Comparison of ENCODE assay signal across 9 cellular contexts in the genomic region with DNA sequence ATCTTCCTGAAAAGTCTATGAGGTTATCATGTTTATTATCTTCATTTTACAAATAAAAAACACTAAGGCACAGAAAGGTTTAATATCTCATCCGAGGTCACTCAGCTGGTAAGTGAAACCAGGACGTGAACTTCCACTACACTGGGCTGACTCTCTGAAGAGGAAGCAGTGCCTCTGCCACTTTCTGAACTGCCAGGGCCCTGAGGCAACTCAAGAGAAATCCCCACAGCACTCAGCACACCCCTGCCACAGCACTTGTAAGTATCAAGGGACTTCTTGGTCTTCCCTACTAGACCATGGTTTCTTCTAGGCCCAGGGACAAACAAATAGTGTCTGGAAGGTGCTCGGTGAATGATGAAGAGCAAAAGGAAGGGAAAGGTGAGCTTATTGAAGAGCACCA. TPM values are rescaled to one million over a fixed set of nuclear protein-coding genes. Genes with fewer than 3 reads are reported as not detected.
A peak's percentile ranks its signal among the peaks of the same experiment; 100 is the strongest.
DNase-seq lines count a peak whose midpoint lies in the region; ATAC-seq and TF ChIP-seq lines count a peak whose summit lies in the region.
"Had no signal": no experiment of that assay in that cellular context is flagged by ENCODE, and none has a peak within 500 bp of the region (broad histone marks: within the 10 kb centered on the region; RNA-seq: fewer than 3 reads in every experiment).

No MANE protein-coding gene starts in this region.

- no peak for DNase-seq in activated naive CD8-positive, alpha-beta T cell treated with anti-CD3 and anti-CD28 coated beads for 36 hours
- DNase-seq in osteocyte (ENCODE audit: extremely low spot score, unreplicated experiment) = no peak
- no peak for DNase-seq in AG08396 (ENCODE audit: low spot score)
- DNase-seq in G401 (ENCODE audit: low spot score) = no peak
- no peak for DNase-seq in activated CD4-positive, alpha-beta memory T cell treated with anti-CD3 and anti-CD28 coated beads for 36 hours

- peak overlapping the region; percentile 44 for H3K27ac Mint-ChIP-seq in activated naive CD8-positive, alpha-beta T cell treated with anti-CD3 and anti-CD28 coated beads for 36 hours
- peak overlapping the region; percentile 90 for H3K27ac Mint-ChIP-seq in osteocyte (ENCODE audit: unreplicated experiment)
- H3K27ac Mint-ChIP-seq in activated CD4-positive, alpha-beta memory T cell treated with anti-CD3 and anti-CD28 coated beads for 36 hours = no peak overlapping the region
- H3K27ac Mint-ChIP-seq: activated naive CD4-positive, alpha-beta T cell treated with anti-CD3 and anti-CD28 coated beads, Interleukin-2, amount 50 U/mL, for 24 hours had no signal

- no peaks in the 10 kb centered on the region for H3K36me3 Mint-ChIP-seq in activated naive CD8-positive, alpha-beta T cell treated with anti-CD3 and anti-CD28 coated beads for 36 hours
- H3K36me3 Mint-ChIP-seq in osteocyte (ENCODE audit: unreplicated experiment) = peaks cover 24% of the 10 kb centered on the region
- H3K36me3 Mint-ChIP-seq in activated CD4-positive, alpha-beta memory T cell treated with anti-CD3 and anti-CD28 coated beads for 36 hours = no peaks in the 10 kb centered on the region
- H3K36me3 Mint-ChIP-seq: activated naive CD4-positive, alpha-beta T cell treated with anti-CD3 and anti-CD28 coated beads, Interleukin-2, amount 50 U/mL, for 24 hours had no signal

- peaks cover 4% of the 10 kb centered on the region for H3K27me3 Mint-ChIP-seq in activated naive CD8-positive, alpha-beta T cell treated with anti-CD3 and anti-CD28 coated beads for 36 hours
- H3K27me3 Mint-ChIP-seq in osteocyte (ENCODE audit: unreplicated experiment) = no peaks in the 10 kb centered on the region
- H3K27me3 Mint-ChIP-seq in activated CD4-positive, alpha-beta memory T cell treated with anti-CD3 and anti-CD28 coated beads for 36 hours = no peaks in the 10 kb centered on the region
- H3K27me3 Mint-ChIP-seq: activated naive CD4-positive, alpha-beta T cell treated with anti-CD3 and anti-CD28 coated beads, Interleukin-2, amount 50 U/mL, for 24 hours had no signal

- CTCF ChIA-PET in activated CD4-positive, alpha-beta memory T cell treated with anti-CD3 and anti-CD28 coated beads for 36 hours (lab: Charles Lee) = no interaction called here

- TF ChIP-seq CTCF in osteocyte (IDR thresholded peaks at IDR 0.05) = no peak

- intact Hi-C loops in activated CD4-positive, alpha-beta memory T cell treated with anti-CD3 and anti-CD28 coated beads for 36 hours (cut with micrococcal nuclease) = no loop called here

- no peaks in the 10 kb centered on the region for H3K9me3 Mint-ChIP-seq in activated naive CD8-positive, alpha-beta T cell treated with anti-CD3 and anti-CD28 coated beads for 36 hours
- H3K9me3 Mint-ChIP-seq in osteocyte (ENCODE audit: unreplicated experiment) = no peaks in the 10 kb centered on the region
- H3K9me3 Mint-ChIP-seq in activated CD4-positive, alpha-beta memory T cell treated with anti-CD3 and anti-CD28 coated beads for 36 hours = no peaks in the 10 kb centered on the region
- H3K9me3 Mint-ChIP-seq: activated naive CD4-positive, alpha-beta T cell treated with anti-CD3 and anti-CD28 coated beads, Interleukin-2, amount 50 U/mL, for 24 hours had no signal

- POLR2A ChIA-PET in activated CD4-positive, alpha-beta memory T cell treated with anti-CD3 and anti-CD28 coated beads for 36 hours (lab: Charles Lee) = no interaction called here

- no peak overlapping the region for H3K4me3 Mint-ChIP-seq in activated naive CD8-positive, alpha-beta T cell treated with anti-CD3 and anti-CD28 coated beads for 36 hours
- H3K4me3 Mint-ChIP-seq in osteocyte (ENCODE audit: unreplicated experiment) = no peak overlapping the region
- H3K4me3 Mint-ChIP-seq in activated CD4-positive, alpha-beta memory T cell treated with anti-CD3 and anti-CD28 coated beads for 36 hours = no peak overlapping the region
- H3K4me3 Mint-ChIP-seq: activated naive CD4-positive, alpha-beta T cell treated with anti-CD3 and anti-CD28 coated beads, Interleukin-2, amount 50 U/mL, for 24 hours had no signal

- ATAC-seq in GM18519 (IDR thresholded peaks at IDR 0.05; ENCODE audit: low FRiP score, unreplicated experiment) (peak; percentile 70), HG02938 (IDR thresholded peaks at IDR 0.05; ENCODE audit: unreplicated experiment) (peak; percentile 67), HG03521 (IDR thresholded peaks at IDR 0.05; ENCODE audit: unreplicated experiment) (no peak)

- in situ Hi-C loops in G401 (cut with HindIII; ENCODE audit: low sequenced_read_pairs) = no loop called here

- H3K4me1 Mint-ChIP-seq in activated naive CD8-positive, alpha-beta T cell treated with anti-CD3 and anti-CD28 coated beads for 36 hours = no peaks in the 10 kb centered on the region
- peaks cover 50% of the 10 kb centered on the region for H3K4me1 Mint-ChIP-seq in osteocyte (ENCODE audit: unreplicated experiment)
- no peaks in the 10 kb centered on the region for H3K4me1 Mint-ChIP-seq in activated CD4-positive, alpha-beta memory T cell treated with anti-CD3 and anti-CD28 coated beads for 36 hours (ENCODE audit: low read depth)
- H3K4me1 Mint-ChIP-seq: activated naive CD4-positive, alpha-beta T cell treated with anti-CD3 and anti-CD28 coated beads, Interleukin-2, amount 50 U/mL, for 24 hours had no signal

RNA-seq across cellular contexts. Expression of gene RPL27A, which starts 49.7 kb away (rescaled TPM):
- 1,000 to 10,000 TPM; 1,128 to 1,154 TPM for total RNA-seq in activated naive CD8-positive, alpha-beta T cell treated with anti-CD3 and anti-CD28 coated beads for 36 hours
- 750 and 815 TPM in 2 replicates for total RNA-seq in osteocyte
- 1,481 and 2,040 TPM in 2 replicates for total RNA-seq in G401 (2014; rRNA removed; shearing (Covaris generic))
- 1,000 to 10,000 TPM; 1,027 to 1,094 TPM for total RNA-seq in activated CD4-positive, alpha-beta memory T cell treated with anti-CD3 and anti-CD28 coated beads for 36 hours

RNA-seq across cellular contexts. Expression of gene TRIM66, which starts 49.8 kb away (rescaled TPM):
- total RNA-seq in activated naive CD8-positive, alpha-beta T cell treated with anti-CD3 and anti-CD28 coated beads for 36 hours = 10 to 100 TPM; 22.2 to 23.0 TPM
- total RNA-seq in osteocyte = 10.0 and 10.2 TPM in 2 replicates
- total RNA-seq in G401 (2014; rRNA removed; shearing (Covaris generic)) = 0.49 and 2.4 TPM in 2 replicates
- total RNA-seq in activated CD4-positive, alpha-beta memory T cell treated with anti-CD3 and anti-CD28 coated beads for 36 hours = 10 to 100 TPM; 18.3 to 24.2 TPM
